ENCODE assay signal across 35 cellular contexts in genomic region chr4:111282035-111282434, GRCh38.
"Had no signal": no experiment of that assay in that cellular context is flagged by ENCODE, and none has a peak within 500 bp of the region (broad histone marks: within the 10 kb centered on the region; RNA-seq: fewer than 3 reads in every experiment).

No MANE protein-coding gene starts in this region.

- H3K36me3 ChIP-seq: MG63 had no signal

- H3K4me3 ChIP-seq: MG63 had no signal

- H3K9ac ChIP-seq: KMS-11 had no signal

- DNase-seq: Karpas-422, Kasumi-1, KBM-7, KG1, MG63, MM.1S, MV-4-11, NCI-H1048, NCI-H1092, NCI-H1092 treated with DMSO at 0.1 percent for 48 hours, NCI-H1105, NCI-H1105 treated with DMSO at 0.1 percent for 48 hours, NCI-H1417, NCI-H1417 treated with DMSO at 0.1 percent for 48 hours, NCI-H1436, NCI-H1436 treated with DMSO at 0.1 percent for 48 hours, NCI-H146, NCI-H1694, NCI-H1694 treated with DMSO at 0.1 percent for 48 hours, NCI-H187, NCI-H187 treated with DMSO at 0.1 percent for 48 hours, NCI-H2029, NCI-H2081, NCI-H2081 treated with DMSO at 0.1 percent for 48 hours, NCI-H2107, NCI-H2171, NCI-H2171 treated with DMSO at 0.1 percent for 48 hours, NCI-H226, NCI-H345, NCI-H446, NCI-H446 treated with DMSO at 0.1 percent for 48 hours, NCI-H510A, NCI-H510A treated with DMSO at 0.1 percent for 48 hours, NCI-H524 had no signal

- H3K27ac ChIP-seq: KMS-11 had no signal

- H3K4me2 ChIP-seq: KMS-11 had no signal

- H3K9me3 ChIP-seq: MG63 had no signal

- H3K27me3 ChIP-seq: MG63 had no signal
